8 cellular contexts compared by ENCODE assay signal in the genomic region with DNA sequence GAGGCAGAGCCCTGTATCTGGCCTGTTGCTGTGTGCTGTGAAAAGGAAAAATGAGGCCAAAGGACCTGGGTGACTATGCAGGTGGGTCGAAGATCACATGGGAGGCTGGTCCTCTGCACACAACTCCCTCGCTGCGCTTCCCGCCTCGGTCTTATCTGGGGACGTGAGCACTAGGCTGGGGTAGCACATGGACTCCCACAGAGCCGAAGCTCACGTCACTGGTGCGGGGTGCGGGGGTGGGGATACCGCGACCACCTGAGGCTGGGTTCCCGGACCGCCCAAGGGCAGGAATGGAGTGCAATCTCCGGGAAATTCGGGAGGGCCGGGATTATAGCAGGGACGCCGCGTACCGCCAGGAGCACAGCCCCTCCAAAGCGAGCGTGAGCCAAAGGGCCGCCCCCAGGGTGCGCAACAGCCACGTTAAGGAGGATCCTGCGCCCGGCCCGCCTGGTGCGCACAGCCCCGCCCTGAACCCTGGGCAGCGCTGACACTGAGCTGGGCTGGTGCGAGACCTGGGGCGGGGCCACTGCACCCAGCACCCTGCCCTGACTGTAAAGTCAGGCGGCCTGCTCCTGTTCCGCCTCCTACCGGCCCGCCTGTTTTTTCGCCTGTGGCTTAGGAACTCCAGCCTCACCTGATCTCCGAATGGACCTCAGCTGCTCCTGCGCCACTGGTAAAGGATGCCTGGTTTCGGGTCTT. TPM values are rescaled to one million over a fixed set of nuclear protein-coding genes. Genes with fewer than 3 reads are reported as not detected.
DNase-seq lines count a peak whose midpoint lies in the region; ATAC-seq and TF ChIP-seq lines count a peak whose summit lies in the region.

No MANE protein-coding gene starts in this region.

- TF ChIP-seq CTCF in vagina (IDR thresholded peaks at IDR 0.05): no peak

- TF ChIP-seq POLR2A in vagina (IDR thresholded peaks at IDR 0.05): no peak

- intact Hi-C loops in Right ventricle myocardium inferior (cut with DNase I): no loop called here
- intact Hi-C loops in cardiac septum (cut with DNase I): no loop called here
- intact Hi-C loops in Right ventricle myocardium superior (cut with DNase I): no loop called here
- intact Hi-C loops in vagina (cut with DNase I): no loop called here

- H3K36me3 ChIP-seq in rectal smooth muscle tissue (ENCODE audit: control insufficient read depth, insufficient read depth, low read length): no peaks in the 10 kb centered on the region
- H3K36me3 ChIP-seq in vagina: no peaks in the 10 kb centered on the region

- no peak overlapping the region for H3K27ac ChIP-seq in rectal smooth muscle tissue (ENCODE audit: low read depth, low read length)
- no peak overlapping the region for H3K27ac ChIP-seq in vagina

- H3K27me3 ChIP-seq in rectal smooth muscle tissue (ENCODE audit: control insufficient read depth, insufficient read depth, low read length): peaks cover 13% of the 10 kb centered on the region
- H3K27me3 ChIP-seq in vagina: no peaks in the 10 kb centered on the region

- ATAC-seq in Right ventricle myocardium inferior (peak; percentile 90), Right ventricle myocardium superior (ENCODE audit: poor library complexity) (peak; percentile 88)

- no peaks in the 10 kb centered on the region for H3K9me3 ChIP-seq in vagina

- H3K4me3 ChIP-seq in rectal smooth muscle tissue (ENCODE audit: low read length) (peak overlapping the region; percentile 48), vagina (peak overlapping the region; percentile 27 to 35)

- H3K4me1 ChIP-seq in rectal smooth muscle tissue (ENCODE audit: control insufficient read depth, insufficient read depth, low read length): no peaks in the 10 kb centered on the region
- peaks cover 20% of the 10 kb centered on the region for H3K4me1 ChIP-seq in vagina

- H3K9ac ChIP-seq in rectal smooth muscle tissue (ENCODE audit: low read length): no peak overlapping the region

- peak; percentile 80 for DNase-seq in Right ventricle myocardium inferior (ENCODE audit: missing footprints)
- no peak for DNase-seq in cardiac septum (ENCODE audit: low spot score)
- peak; percentile 38 for DNase-seq in NCI-H524 treated with DMSO at 0.1 percent for 48 hours (lab: John Stamatoyannopoulos, UW)
- DNase-seq in activated effector memory CD4-positive, alpha-beta T cell treated with Interleukin-2 at 50 U/mL for 16 hours: peak; percentile 72
- DNase-seq in Right ventricle myocardium superior: peak; percentile 85
- no peak for DNase-seq in vagina (ENCODE audit: extremely low spot score in 2 of 2)
- no peak for DNase-seq in NCI-H2081 treated with DMSO at 0.1 percent for 48 hours (lab: John Stamatoyannopoulos, UW)

RNA-seq across cellular contexts. Expression of gene MT1A, which starts 4.8 kb away (rescaled TPM):
- total RNA-seq in Right ventricle myocardium inferior (2.9 TPM), cardiac septum (1.5 TPM), Right ventricle myocardium superior (2.3 TPM), vagina (110 TPM)

RNA-seq across cellular contexts. Expression of gene MT1B, which starts 8.5 kb away (rescaled TPM):
- total RNA-seq in Right ventricle myocardium inferior (not detected), cardiac septum (not detected), Right ventricle myocardium superior (not detected), vagina (not detected)

RNA-seq across cellular contexts. Expression of gene MT1M, which starts 10.8 kb away (rescaled TPM):
- total RNA-seq in Right ventricle myocardium inferior (6.7 TPM), cardiac septum (1.1 TPM), Right ventricle myocardium superior (5.4 TPM), vagina (63.3 TPM)

RNA-seq across cellular contexts. Expression of gene MT1F, which starts 14.5 kb away (rescaled TPM):
- total RNA-seq in Right ventricle myocardium inferior: 2.2 TPM
- 2.2 TPM for total RNA-seq in cardiac septum
- total RNA-seq in Right ventricle myocardium superior: 2.1 TPM
- 16.0 TPM for total RNA-seq in vagina

RNA-seq across cellular contexts. Expression of gene MT1E, which starts 17.6 kb away (rescaled TPM):
- 136 TPM for total RNA-seq in Right ventricle myocardium inferior
- 36.1 TPM for total RNA-seq in cardiac septum
- 109 TPM for total RNA-seq in Right ventricle myocardium superior
- 564 TPM for total RNA-seq in vagina

Comparison
In these comparisons a context has a peak if more than half of its experiments do, and no peak if none do; other contexts are left out.
1. DNase-seq: peak in Right ventricle myocardium inferior (single experiment), NCI-H524 treated with DMSO at 0.1 percent for 48 hours (single experiment), activated effector memory CD4-positive, alpha-beta T cell treated with Interleukin-2 at 50 U/mL for 16 hours (single experiment) and Right ventricle myocardium superior (single experiment); none in cardiac septum (single experiment), vagina (0 of 2) and NCI-H2081 treated with DMSO at 0.1 percent for 48 hours (single experiment).
2. RNA of gene MT1A, which starts 4.8 kb away (total RNA-seq): 110 TPM in vagina (single experiment); 2.9 TPM in Right ventricle myocardium inferior (single experiment), 2.3 TPM in Right ventricle myocardium superior (single experiment) and 1.5 TPM in cardiac septum (single experiment); every median in the first group is over 10 times any median in the second.